Comparison of ENCODE assay signal across 1 cellular context in genomic region chr19:4007021-4007835, GRCh38.
TF ChIP-seq lines count a peak whose summit lies in the region.

Gene PIAS4 (plus strand): TSS chr19:4007736. CDS start chr19:4007761, 25 bp downstream.

TF ChIP-seq in HepG2, 621 proteins besides CTCF, POLR2A, EP300 and RAD21 (continued from another document):
- TF ChIP-seq ZBTB40 (IDR thresholded peaks at IDR 0.05) (no peak), ZBTB40 (CRISPR knock-in tag; IDR thresholded peaks at IDR 0.05) (peak; percentile 67; the same call in 1 of the 2 replicates), ZNF580 (CRISPR knock-in tag; IDR thresholded peaks at IDR 0.05; ENCODE audit: borderline replicate concordance, low read depth) (peak; percentile 71; the same call in 1 of the 2 replicates), PRDM10 (CRISPR knock-in tag; IDR thresholded peaks at IDR 0.05; ENCODE audit: low read depth) (peak; percentile 65; the same call in 1 of the 2 replicates), EED (CRISPR knock-in tag; IDR thresholded peaks at IDR 0.05) (no peak), ELF1 (CRISPR knock-in tag; IDR thresholded peaks at IDR 0.05) (peak; percentile 48), ZNF296 (CRISPR knock-in tag; conservative IDR thresholded peaks at IDR 0.05) (no peak), CAMTA2 (CRISPR knock-in tag; IDR thresholded peaks at IDR 0.05; ENCODE audit: borderline replicate concordance) (no peak), ZFX (CRISPR knock-in tag; IDR thresholded peaks at IDR 0.05; ENCODE audit: low read depth) (peak; percentile 93), TP53 (CRISPR knock-in tag; conservative IDR thresholded peaks at IDR 0.05) (no peak), ZNF564 (CRISPR knock-in tag; IDR thresholded peaks at IDR 0.05) (peak; percentile 82; the same call in 1 of the 2 replicates), USF2 (IDR thresholded peaks at IDR 0.05; ENCODE audit: low read depth, low read length) (peak; percentile 92), USF2 (CRISPR knock-in tag; IDR thresholded peaks at IDR 0.05; ENCODE audit: borderline replicate concordance) (peak; percentile 54), YY1 (IDR thresholded peaks at IDR 0.05; ENCODE audit: insufficient read depth, insufficient replicate concordance, low read depth, low read length) (peak; percentile 97), PTBP1 (IDR thresholded peaks at IDR 0.05; ENCODE audit: low read depth, low read length, poor library complexity, severe bottlenecking) (no peak), SPEN (CRISPR knock-in tag; IDR thresholded peaks at IDR 0.05; ENCODE audit: low read depth) (peak; percentile 79), SNAPC2 (CRISPR knock-in tag; IDR thresholded peaks at IDR 0.05) (no peak), FOSL2 (CRISPR knock-in tag; IDR thresholded peaks at IDR 0.05) (no peak; the same call in 1 of the 2 replicates), ZNF691 (CRISPR knock-in tag; IDR thresholded peaks at IDR 0.05; ENCODE audit: borderline replicate concordance, low read depth) (no peak), SRF (IDR thresholded peaks at IDR 0.05; ENCODE audit: low read depth, low read length) (no peak), ZNF768 (CRISPR knock-in tag; IDR thresholded peaks at IDR 0.05) (peak; percentile 53), MAF1 (CRISPR knock-in tag; IDR thresholded peaks at IDR 0.05; ENCODE audit: borderline replicate concordance) (no peak), NFYC (CRISPR knock-in tag; IDR thresholded peaks at IDR 0.05) (peak; percentile 73), RBM22 (optimal IDR thresholded peaks at IDR 0.05; ENCODE audit: low read length) (no peak), GMEB2 (CRISPR knock-in tag; IDR thresholded peaks at IDR 0.05; ENCODE audit: low read depth) (peak; percentile 22; the same call in 1 of the 2 replicates), SIN3A (IDR thresholded peaks at IDR 0.05; ENCODE audit: borderline replicate concordance, low read depth, low read length) (no peak; the same call in 1 of the 2 replicates)
TF ChIP-seq in HepG2: peak in this region for 225.
